In genomic region chr6:79536969-79537747, GRCh38 we compare ENCODE assay signal across 1 cellular context.
TF ChIP-seq lines count a peak whose summit lies in the region.

LCA5 (minus strand) TSS chr6:79537430; CDS start chr6:79518894, 18,536 bp downstream.

TF ChIP-seq in HepG2, 621 proteins besides CTCF, POLR2A, EP300 and RAD21 (continued from another document and continues in another):
- TF ChIP-seq ZHX1 (CRISPR knock-in tag; IDR thresholded peaks at IDR 0.05; ENCODE audit: low read depth) = 0 out of 2 replicates have a peak, but pooled peaks have one; percentile 41
- 0 out of 2 replicates have a peak, but pooled peaks have one; percentile 41 for TF ChIP-seq ZNF142 (CRISPR knock-in tag; IDR thresholded peaks at IDR 0.05)
- no peak for TF ChIP-seq ZNF367 (CRISPR knock-in tag; IDR thresholded peaks at IDR 0.05; ENCODE audit: borderline replicate concordance)
- TF ChIP-seq NFATC3 (CRISPR knock-in tag; IDR thresholded peaks at IDR 0.05) = no peak; the same call in 1 of the 2 replicates
- TF ChIP-seq, protein P1, sequence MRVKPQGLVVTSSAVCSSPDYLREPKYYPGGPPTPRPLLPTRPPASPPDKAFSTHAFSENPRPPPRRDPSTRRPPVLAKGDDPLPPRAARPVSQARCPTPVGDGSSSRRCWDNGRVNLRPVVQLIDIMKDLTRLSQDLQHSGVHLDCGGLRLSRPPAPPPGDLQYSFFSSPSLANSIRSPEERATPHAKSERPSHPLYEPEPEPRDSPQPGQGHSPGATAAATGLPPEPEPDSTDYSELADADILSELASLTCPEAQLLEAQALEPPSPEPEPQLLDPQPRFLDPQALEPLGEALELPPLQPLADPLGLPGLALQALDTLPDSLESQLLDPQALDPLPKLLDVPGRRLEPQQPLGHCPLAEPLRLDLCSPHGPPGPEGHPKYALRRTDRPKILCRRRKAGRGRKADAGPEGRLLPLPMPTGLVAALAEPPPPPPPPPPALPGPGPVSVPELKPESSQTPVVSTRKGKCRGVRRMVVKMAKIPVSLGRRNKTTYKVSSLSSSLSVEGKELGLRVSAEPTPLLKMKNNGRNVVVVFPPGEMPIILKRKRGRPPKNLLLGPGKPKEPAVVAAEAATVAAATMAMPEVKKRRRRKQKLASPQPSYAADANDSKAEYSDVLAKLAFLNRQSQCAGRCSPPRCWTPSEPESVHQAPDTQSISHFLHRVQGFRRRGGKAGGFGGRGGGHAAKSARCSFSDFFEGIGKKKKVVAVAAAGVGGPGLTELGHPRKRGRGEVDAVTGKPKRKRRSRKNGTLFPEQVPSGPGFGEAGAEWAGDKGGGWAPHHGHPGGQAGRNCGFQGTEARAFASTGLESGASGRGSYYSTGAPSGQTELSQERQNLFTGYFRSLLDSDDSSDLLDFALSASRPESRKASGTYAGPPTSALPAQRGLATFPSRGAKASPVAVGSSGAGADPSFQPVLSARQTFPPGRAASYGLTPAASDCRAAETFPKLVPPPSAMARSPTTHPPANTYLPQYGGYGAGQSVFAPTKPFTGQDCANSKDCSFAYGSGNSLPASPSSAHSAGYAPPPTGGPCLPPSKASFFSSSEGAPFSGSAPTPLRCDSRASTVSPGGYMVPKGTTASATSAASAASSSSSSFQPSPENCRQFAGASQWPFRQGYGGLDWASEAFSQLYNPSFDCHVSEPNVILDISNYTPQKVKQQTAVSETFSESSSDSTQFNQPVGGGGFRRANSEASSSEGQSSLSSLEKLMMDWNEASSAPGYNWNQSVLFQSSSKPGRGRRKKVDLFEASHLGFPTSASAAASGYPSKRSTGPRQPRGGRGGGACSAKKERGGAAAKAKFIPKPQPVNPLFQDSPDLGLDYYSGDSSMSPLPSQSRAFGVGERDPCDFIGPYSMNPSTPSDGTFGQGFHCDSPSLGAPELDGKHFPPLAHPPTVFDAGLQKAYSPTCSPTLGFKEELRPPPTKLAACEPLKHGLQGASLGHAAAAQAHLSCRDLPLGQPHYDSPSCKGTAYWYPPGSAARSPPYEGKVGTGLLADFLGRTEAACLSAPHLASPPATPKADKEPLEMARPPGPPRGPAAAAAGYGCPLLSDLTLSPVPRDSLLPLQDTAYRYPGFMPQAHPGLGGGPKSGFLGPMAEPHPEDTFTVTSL (CRISPR knock-in tag; IDR thresholded peaks at IDR 0.05; ENCODE audit: borderline replicate concordance) = no peak
- no peak for TF ChIP-seq ZNF766 (CRISPR knock-in tag; IDR thresholded peaks at IDR 0.05; ENCODE audit: borderline replicate concordance)
- TF ChIP-seq DMAP1 (CRISPR knock-in tag; IDR thresholded peaks at IDR 0.05) = peak; percentile 21; the same call in 1 of the 2 replicates
- peak; percentile 50; the same call in 1 of the 2 replicates for TF ChIP-seq NCOA1 (CRISPR knock-in tag; IDR thresholded peaks at IDR 0.05)
- peak; percentile 44; the same call in 1 of the 2 replicates for TF ChIP-seq BRD4 (CRISPR knock-in tag; IDR thresholded peaks at IDR 0.05)
- TF ChIP-seq, protein P2, sequence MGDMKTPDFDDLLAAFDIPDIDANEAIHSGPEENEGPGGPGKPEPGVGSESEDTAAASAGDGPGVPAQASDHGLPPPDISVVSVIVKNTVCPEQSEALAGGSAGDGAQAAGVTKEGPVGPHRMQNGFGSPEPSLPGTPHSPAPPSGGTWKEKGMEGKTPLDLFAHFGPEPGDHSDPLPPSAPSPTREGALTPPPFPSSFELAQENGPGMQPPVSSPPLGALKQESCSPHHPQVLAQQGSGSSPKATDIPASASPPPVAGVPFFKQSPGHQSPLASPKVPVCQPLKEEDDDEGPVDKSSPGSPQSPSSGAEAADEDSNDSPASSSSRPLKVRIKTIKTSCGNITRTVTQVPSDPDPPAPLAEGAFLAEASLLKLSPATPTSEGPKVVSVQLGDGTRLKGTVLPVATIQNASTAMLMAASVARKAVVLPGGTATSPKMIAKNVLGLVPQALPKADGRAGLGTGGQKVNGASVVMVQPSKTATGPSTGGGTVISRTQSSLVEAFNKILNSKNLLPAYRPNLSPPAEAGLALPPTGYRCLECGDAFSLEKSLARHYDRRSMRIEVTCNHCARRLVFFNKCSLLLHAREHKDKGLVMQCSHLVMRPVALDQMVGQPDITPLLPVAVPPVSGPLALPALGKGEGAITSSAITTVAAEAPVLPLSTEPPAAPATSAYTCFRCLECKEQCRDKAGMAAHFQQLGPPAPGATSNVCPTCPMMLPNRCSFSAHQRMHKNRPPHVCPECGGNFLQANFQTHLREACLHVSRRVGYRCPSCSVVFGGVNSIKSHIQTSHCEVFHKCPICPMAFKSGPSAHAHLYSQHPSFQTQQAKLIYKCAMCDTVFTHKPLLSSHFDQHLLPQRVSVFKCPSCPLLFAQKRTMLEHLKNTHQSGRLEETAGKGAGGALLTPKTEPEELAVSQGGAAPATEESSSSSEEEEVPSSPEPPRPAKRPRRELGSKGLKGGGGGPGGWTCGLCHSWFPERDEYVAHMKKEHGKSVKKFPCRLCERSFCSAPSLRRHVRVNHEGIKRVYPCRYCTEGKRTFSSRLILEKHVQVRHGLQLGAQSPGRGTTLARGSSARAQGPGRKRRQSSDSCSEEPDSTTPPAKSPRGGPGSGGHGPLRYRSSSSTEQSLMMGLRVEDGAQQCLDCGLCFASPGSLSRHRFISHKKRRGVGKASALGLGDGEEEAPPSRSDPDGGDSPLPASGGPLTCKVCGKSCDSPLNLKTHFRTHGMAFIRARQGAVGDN (CRISPR knock-in tag; IDR thresholded peaks at IDR 0.05) = peak; percentile 93
- no peak for TF ChIP-seq RCOR2 (CRISPR knock-in tag; IDR thresholded peaks at IDR 0.05)
- peak; percentile 76; the same call in 1 of the 2 replicates for TF ChIP-seq ZNF878 (CRISPR knock-in tag; IDR thresholded peaks at IDR 0.05)
- no peak for TF ChIP-seq ZNF607 (CRISPR knock-in tag; IDR thresholded peaks at IDR 0.05; ENCODE audit: borderline replicate concordance)
- TF ChIP-seq, protein P3, sequence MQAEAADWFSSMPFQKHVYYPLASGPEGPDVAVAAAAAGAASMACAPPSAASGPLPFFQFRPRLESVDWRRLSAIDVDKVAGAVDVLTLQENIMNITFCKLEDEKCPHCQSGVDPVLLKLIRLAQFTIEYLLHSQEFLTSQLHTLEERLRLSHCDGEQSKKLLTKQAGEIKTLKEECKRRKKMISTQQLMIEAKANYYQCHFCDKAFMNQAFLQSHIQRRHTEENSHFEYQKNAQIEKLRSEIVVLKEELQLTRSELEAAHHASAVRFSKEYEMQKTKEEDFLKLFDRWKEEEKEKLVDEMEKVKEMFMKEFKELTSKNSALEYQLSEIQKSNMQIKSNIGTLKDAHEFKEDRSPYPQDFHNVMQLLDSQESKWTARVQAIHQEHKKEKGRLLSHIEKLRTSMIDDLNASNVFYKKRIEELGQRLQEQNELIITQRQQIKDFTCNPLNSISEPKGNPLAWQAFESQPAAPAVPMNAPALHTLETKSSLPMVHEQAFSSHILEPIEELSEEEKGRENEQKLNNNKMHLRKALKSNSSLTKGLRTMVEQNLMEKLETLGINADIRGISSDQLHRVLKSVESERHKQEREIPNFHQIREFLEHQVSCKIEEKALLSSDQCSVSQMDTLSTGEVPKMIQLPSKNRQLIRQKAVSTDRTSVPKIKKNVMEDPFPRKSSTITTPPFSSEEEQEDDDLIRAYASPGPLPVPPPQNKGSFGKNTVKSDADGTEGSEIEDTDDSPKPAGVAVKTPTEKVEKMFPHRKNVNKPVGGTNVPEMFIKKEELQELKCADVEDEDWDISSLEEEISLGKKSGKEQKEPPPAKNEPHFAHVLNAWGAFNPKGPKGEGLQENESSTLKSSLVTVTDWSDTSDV (CRISPR knock-in tag; IDR thresholded peaks at IDR 0.05) = no peak
- TF ChIP-seq ZFP36 (IDR thresholded peaks at IDR 0.05; ENCODE audit: borderline replicate concordance, low read depth, low read length, partially characterized antibody) = no peak
- TF ChIP-seq ZNF274 (CRISPR knock-in tag; IDR thresholded peaks at IDR 0.05) = peak; percentile 94
- TF ChIP-seq RBFOX2 (IDR thresholded peaks at IDR 0.05; ENCODE audit: low read depth, low read length) = peak; percentile 58
- TF ChIP-seq BCL3 (CRISPR knock-in tag; IDR thresholded peaks at IDR 0.05) = peak; percentile 81
- 0 out of 2 replicates have a peak, but pooled peaks have one; percentile 25 for TF ChIP-seq ZNF644 (CRISPR knock-in tag; IDR thresholded peaks at IDR 0.05; ENCODE audit: low read depth)
- peak; percentile 51; the same call in 1 of the 2 replicates for TF ChIP-seq ZBTB38 (CRISPR knock-in tag; IDR thresholded peaks at IDR 0.05)
- 0 out of 2 replicates have a peak, but pooled peaks have one; percentile 7 for TF ChIP-seq SOX5 (CRISPR knock-in tag; IDR thresholded peaks at IDR 0.05; ENCODE audit: borderline replicate concordance)
- peak; percentile 91; the same call in 1 of the 2 replicates for TF ChIP-seq ZFP91 (CRISPR knock-in tag; IDR thresholded peaks at IDR 0.05; ENCODE audit: borderline replicate concordance)
- peak; percentile 98 for TF ChIP-seq ZMYM4 (CRISPR knock-in tag; IDR thresholded peaks at IDR 0.05)
- TF ChIP-seq THAP11 (CRISPR knock-in tag; IDR thresholded peaks at IDR 0.05) = peak; percentile 44; the same call in 1 of the 2 replicates
- peak; percentile 40; the same call in 1 of the 2 replicates for TF ChIP-seq KLF6 (CRISPR knock-in tag; IDR thresholded peaks at IDR 0.05)
- no peak for TF ChIP-seq ZMAT5 (CRISPR knock-in tag; IDR thresholded peaks at IDR 0.05; ENCODE audit: borderline replicate concordance, low read depth)
- 0 out of 2 replicates have a peak, but pooled peaks have one; percentile 19 for TF ChIP-seq MEF2D (CRISPR knock-in tag; IDR thresholded peaks at IDR 0.05)
- no peak for TF ChIP-seq ONECUT2 (CRISPR knock-in tag; IDR thresholded peaks at IDR 0.05)
